In the genomic region with DNA sequence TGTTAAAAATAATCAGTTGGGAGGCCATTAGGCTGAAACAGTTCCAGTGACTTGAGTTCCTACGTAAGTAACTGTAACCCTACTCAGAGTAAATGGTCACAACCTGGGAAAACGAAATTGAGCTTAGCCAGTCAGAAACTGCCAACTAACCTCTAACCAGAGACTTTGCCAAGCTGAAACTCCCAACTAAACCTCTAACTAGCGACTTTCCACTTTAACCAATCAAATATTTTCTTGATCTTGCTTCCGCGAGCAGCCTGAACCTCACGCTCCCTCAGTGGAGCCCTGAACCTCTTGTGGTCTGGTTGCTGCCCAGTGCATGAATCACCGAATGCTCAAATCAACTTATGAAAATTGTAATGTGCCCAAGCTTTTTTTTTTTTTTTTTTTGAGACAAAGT, we compare ENCODE assay signal across 27 cellular contexts.
"Had no signal": no experiment of that assay in that cellular context is flagged by ENCODE, and none has a peak within 500 bp of the region (broad histone marks: within the 10 kb centered on the region; RNA-seq: fewer than 3 reads in every experiment).

No MANE protein-coding gene starts in this region.

- H3K27ac Mint-ChIP-seq: activated B cell treated with CpG ODN at 0.5 μM for 24 hours; activated CD4-positive, alpha-beta T cell treated with anti-CD3 and anti-CD28 coated beads for 36 hours; activated naive CD8-positive, alpha-beta T cell; immature natural killer cell; naive thymus-derived CD4-positive, alpha-beta T cell; T-cell; T-helper 2 cell treated with Interferon-gamma antibody and Interleukin-4, amounts not matched to agents 5 μg/mL and 100 μg/mL, for 36 hours had no signal

- H3K4me3 ChIP-seq: heart left ventricle, pancreas, prostate gland, skin epidermis, stomach, suprapubic skin, tibial artery, upper lobe of right lung had no signal

- H3K4me1 Mint-ChIP-seq: activated B cell treated with CpG ODN at 0.5 μM for 24 hours; activated CD4-positive, alpha-beta T cell treated with anti-CD3 and anti-CD28 coated beads for 36 hours; immature natural killer cell; T-cell had no signal

- H3K27me3 Mint-ChIP-seq: activated B cell treated with CpG ODN at 0.5 μM for 24 hours had no signal

- H3K9me3 ChIP-seq: pancreas, prostate gland, tibial artery, upper lobe of right lung had no signal

- H3K4me1 ChIP-seq: heart left ventricle, pancreas, prostate gland, stomach, suprapubic skin, tibial artery, upper lobe of right lung had no signal

- DNase-seq: activated B cell treated with CpG ODN at 0.5 μM for 24 hours; activated CD4-positive, alpha-beta T cell treated with anti-CD3 and anti-CD28 coated beads for 36 hours; activated CD8-positive, alpha-beta memory T cell treated with anti-CD3 and anti-CD28 coated beads for 24 hours; brain microvascular endothelial cell; cortex of kidney; foreskin fibroblast; heart left ventricle; hypothalamus; immature natural killer cell; kidney; left colon; midbrain; naive thymus-derived CD4-positive, alpha-beta T cell; pancreas; retina; stimulated activated CD4-positive, alpha-beta T cell treated with anti-CD3 and anti-CD28 coated beads, Interleukin-12 subunit alpha, Interleukin-12 subunit beta, amount 100 ng/mL, for 4 hours; stimulated activated CD4-positive, alpha-beta T cell treated with anti-CD3 and anti-CD28 coated beads, Interleukin-4, amount 100 ng/mL, for 1 hour; stomach; T-cell; tibial artery; upper lobe of right lung had no signal

- H3K36me3 ChIP-seq: brain microvascular endothelial cell, heart left ventricle, pancreas, prostate gland, stomach, suprapubic skin, tibial artery, upper lobe of right lung had no signal

- H3K9me3 Mint-ChIP-seq: activated B cell treated with CpG ODN at 0.5 μM for 24 hours; T-helper 2 cell treated with Interferon-gamma antibody and Interleukin-4, amounts not matched to agents 5 μg/mL and 100 μg/mL, for 36 hours had no signal

- H3K27ac ChIP-seq: brain microvascular endothelial cell, heart left ventricle, pancreas, skin epidermis, stomach, suprapubic skin, tibial artery, upper lobe of right lung had no signal

- H3K4me3 Mint-ChIP-seq: activated B cell treated with CpG ODN at 0.5 μM for 24 hours; activated CD4-positive, alpha-beta T cell treated with anti-CD3 and anti-CD28 coated beads for 36 hours; activated naive CD8-positive, alpha-beta T cell; immature natural killer cell; naive thymus-derived CD4-positive, alpha-beta T cell; T-cell; T-helper 2 cell treated with Interferon-gamma antibody and Interleukin-4, amounts not matched to agents 5 μg/mL and 100 μg/mL, for 36 hours had no signal

- H3K36me3 Mint-ChIP-seq: activated naive CD8-positive, alpha-beta T cell; immature natural killer cell; naive thymus-derived CD4-positive, alpha-beta T cell; T-cell had no signal

- ATAC-seq: activated CD4-positive, alpha-beta T cell treated with anti-CD3 and anti-CD28 coated beads for 36 hours; heart left ventricle; left colon; naive thymus-derived CD4-positive, alpha-beta T cell; pancreas; sciatic nerve; T-cell; upper lobe of right lung had no signal

- H3K27me3 ChIP-seq: brain microvascular endothelial cell, heart left ventricle, stomach, suprapubic skin, tibial artery, upper lobe of right lung had no signal
